2 cellular contexts compared by ENCODE assay signal in genomic region chr2:37318401-37318800, GRCh38.
A peak's percentile ranks its signal among the peaks of the same experiment; 100 is the strongest.
TF ChIP-seq lines count a peak whose summit lies in the region.

No MANE protein-coding gene starts in this region.

TF ChIP-seq in SK-N-SH treated with all-trans-retinoic acid at 6 μM for 48 hours, 23 proteins besides CTCF, POLR2A, EP300 and RAD21 (continued from another document):
- TF ChIP-seq, protein P1, sequence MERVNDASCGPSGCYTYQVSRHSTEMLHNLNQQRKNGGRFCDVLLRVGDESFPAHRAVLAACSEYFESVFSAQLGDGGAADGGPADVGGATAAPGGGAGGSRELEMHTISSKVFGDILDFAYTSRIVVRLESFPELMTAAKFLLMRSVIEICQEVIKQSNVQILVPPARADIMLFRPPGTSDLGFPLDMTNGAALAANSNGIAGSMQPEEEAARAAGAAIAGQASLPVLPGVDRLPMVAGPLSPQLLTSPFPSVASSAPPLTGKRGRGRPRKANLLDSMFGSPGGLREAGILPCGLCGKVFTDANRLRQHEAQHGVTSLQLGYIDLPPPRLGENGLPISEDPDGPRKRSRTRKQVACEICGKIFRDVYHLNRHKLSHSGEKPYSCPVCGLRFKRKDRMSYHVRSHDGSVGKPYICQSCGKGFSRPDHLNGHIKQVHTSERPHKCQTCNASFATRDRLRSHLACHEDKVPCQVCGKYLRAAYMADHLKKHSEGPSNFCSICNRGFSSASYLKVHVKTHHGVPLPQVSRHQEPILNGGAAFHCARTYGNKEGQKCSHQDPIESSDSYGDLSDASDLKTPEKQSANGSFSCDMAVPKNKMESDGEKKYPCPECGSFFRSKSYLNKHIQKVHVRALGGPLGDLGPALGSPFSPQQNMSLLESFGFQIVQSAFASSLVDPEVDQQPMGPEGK (CRISPR knock-in tag; IDR thresholded peaks at IDR 0.05; ENCODE audit: borderline replicate concordance): no peak
- TF ChIP-seq TCF4 (CRISPR knock-in tag; IDR thresholded peaks at IDR 0.05; ENCODE audit: borderline replicate concordance) (no peak), ZNF70 (CRISPR knock-in tag; IDR thresholded peaks at IDR 0.05) (no peak), TOX (CRISPR knock-in tag; IDR thresholded peaks at IDR 0.05; ENCODE audit: borderline replicate concordance) (no peak), ZFP3 (CRISPR knock-in tag; IDR thresholded peaks at IDR 0.05) (peak; percentile 12; the same call in 1 of the 2 replicates), ISL1 (CRISPR knock-in tag; IDR thresholded peaks at IDR 0.05) (no peak)

TF ChIP-seq in GM23338, 12 proteins besides CTCF, POLR2A, EP300 and RAD21 (continued from another document):
- TF ChIP-seq, protein P2, sequence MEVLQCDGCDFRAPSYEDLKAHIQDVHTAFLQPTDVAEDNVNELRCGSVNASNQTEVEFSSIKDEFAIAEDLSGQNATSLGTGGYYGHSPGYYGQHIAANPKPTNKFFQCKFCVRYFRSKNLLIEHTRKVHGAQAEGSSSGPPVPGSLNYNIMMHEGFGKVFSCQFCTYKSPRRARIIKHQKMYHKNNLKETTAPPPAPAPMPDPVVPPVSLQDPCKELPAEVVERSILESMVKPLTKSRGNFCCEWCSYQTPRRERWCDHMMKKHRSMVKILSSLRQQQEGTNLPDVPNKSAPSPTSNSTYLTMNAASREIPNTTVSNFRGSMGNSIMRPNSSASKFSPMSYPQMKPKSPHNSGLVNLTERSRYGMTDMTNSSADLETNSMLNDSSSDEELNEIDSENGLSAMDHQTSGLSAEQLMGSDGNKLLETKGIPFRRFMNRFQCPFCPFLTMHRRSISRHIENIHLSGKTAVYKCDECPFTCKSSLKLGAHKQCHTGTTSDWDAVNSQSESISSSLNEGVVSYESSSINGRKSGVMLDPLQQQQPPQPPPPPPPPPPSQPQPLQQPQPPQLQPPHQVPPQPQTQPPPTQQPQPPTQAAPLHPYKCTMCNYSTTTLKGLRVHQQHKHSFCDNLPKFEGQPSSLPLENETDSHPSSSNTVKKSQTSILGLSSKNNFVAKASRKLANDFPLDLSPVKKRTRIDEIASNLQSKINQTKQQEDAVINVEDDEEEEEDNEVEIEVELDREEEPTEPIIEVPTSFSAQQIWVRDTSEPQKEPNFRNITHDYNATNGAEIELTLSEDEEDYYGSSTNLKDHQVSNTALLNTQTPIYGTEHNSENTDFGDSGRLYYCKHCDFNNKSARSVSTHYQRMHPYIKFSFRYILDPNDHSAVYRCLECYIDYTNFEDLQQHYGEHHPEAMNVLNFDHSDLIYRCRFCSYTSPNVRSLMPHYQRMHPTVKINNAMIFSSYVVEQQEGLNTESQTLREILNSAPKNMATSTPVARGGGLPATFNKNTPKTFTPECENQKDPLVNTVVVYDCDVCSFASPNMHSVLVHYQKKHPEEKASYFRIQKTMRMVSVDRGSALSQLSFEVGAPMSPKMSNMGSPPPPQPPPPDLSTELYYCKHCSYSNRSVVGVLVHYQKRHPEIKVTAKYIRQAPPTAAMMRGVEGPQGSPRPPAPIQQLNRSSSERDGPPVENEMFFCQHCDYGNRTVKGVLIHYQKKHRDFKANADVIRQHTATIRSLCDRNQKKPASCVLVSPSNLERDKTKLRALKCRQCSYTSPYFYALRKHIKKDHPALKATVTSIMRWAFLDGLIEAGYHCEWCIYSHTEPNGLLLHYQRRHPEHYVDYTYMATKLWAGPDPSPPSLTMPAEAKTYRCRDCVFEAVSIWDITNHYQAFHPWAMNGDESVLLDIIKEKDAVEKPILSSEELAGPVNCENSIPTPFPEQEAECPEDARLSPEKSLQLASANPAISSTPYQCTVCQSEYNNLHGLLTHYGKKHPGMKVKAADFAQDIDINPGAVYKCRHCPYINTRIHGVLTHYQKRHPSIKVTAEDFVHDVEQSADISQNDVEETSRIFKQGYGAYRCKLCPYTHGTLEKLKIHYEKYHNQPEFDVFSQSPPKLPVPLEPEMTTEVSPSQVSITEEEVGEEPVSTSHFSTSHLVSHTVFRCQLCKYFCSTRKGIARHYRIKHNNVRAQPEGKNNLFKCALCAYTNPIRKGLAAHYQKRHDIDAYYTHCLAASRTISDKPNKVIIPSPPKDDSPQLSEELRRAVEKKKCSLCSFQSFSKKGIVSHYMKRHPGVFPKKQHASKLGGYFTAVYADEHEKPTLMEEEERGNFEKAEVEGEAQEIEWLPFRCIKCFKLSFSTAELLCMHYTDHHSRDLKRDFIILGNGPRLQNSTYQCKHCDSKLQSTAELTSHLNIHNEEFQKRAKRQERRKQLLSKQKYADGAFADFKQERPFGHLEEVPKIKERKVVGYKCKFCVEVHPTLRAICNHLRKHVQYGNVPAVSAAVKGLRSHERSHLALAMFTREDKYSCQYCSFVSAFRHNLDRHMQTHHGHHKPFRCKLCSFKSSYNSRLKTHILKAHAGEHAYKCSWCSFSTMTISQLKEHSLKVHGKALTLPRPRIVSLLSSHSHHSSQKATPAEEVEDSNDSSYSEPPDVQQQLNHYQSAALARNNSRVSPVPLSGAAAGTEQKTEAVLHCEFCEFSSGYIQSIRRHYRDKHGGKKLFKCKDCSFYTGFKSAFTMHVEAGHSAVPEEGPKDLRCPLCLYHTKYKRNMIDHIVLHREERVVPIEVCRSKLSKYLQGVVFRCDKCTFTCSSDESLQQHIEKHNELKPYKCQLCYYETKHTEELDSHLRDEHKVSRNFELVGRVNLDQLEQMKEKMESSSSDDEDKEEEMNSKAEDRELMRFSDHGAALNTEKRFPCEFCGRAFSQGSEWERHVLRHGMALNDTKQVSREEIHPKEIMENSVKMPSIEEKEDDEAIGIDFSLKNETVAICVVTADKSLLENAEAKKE (CRISPR knock-in tag; IDR thresholded peaks at IDR 0.05): no peak
- TF ChIP-seq ZNF331 (CRISPR knock-in tag; IDR thresholded peaks at IDR 0.05; ENCODE audit: low read depth) (no peak), EZH2phosphoT487 (IDR thresholded peaks at IDR 0.05; ENCODE audit: unreplicated experiment) (no peak), JUNB (IDR thresholded peaks at IDR 0.05; ENCODE audit: unreplicated experiment) (no peak), POLR2AphosphoS5 (IDR thresholded peaks at IDR 0.05; ENCODE audit: low read depth) (no peak), ZNF114 (CRISPR knock-in tag; IDR thresholded peaks at IDR 0.05) (no peak), NANOG (IDR thresholded peaks at IDR 0.05; ENCODE audit: borderline replicate concordance) (no peak)
